1 cellular context compared by ENCODE assay signal in genomic region chr21:39882186-39882882, GRCh38.
TF ChIP-seq lines count a peak whose summit lies in the region.

No MANE protein-coding gene starts in this region.

TF ChIP-seq in GM23338, 12 proteins besides CTCF, POLR2A, EP300 and RAD21 (continued from another document):
- no peak for TF ChIP-seq REST (IDR thresholded peaks at IDR 0.05; ENCODE audit: unreplicated experiment)
